ENCODE assay signal across 26 cellular contexts in genomic region chr3:22506871-22507270, GRCh38.
"Had no signal": no experiment of that assay in that cellular context is flagged by ENCODE, and none has a peak within 500 bp of the region (broad histone marks: within the 10 kb centered on the region; RNA-seq: fewer than 3 reads in every experiment).

No MANE protein-coding gene starts in this region.

- H3K36me3 ChIP-seq: pancreas, prostate gland, stomach, thyroid gland, transverse colon, upper lobe of left lung had no signal

- FAIRE-seq: pancreas, urothelium cell line had no signal

- H2AFZ ChIP-seq: hepatocyte had no signal

- H3K27me3 ChIP-seq: hepatocyte, pancreas, stomach, testis, thyroid gland, transverse colon, upper lobe of left lung had no signal

- H3K4me1 ChIP-seq: pancreas, prostate gland, stomach, testis, thyroid gland, transverse colon, upper lobe of left lung had no signal

- H3K4me2 ChIP-seq: hepatocyte had no signal

- DNase-seq: islet precursor cell; kidney glomerular epithelial cell; left cardiac atrium; naive thymus-derived CD8-positive, alpha-beta T cell; nucleus accumbens; pancreas; posterior cingulate gyrus; retina; right cardiac atrium; stimulated activated CD4-positive, alpha-beta T cell treated with anti-CD3 and anti-CD28 coated beads, Interleukin-12 subunit alpha, Interleukin-12 subunit beta, amount 100 ng/mL, for 4 hours; stimulated activated CD4-positive, alpha-beta T cell treated with anti-CD3 and anti-CD28 coated beads, Interleukin-15, amount 100 ng/mL, for 24 hours; stimulated activated CD4-positive, alpha-beta T cell treated with anti-CD3 and anti-CD28 coated beads, Interleukin-2, amount 100 ng/mL, for 24 hours; stimulated activated CD4-positive, alpha-beta T cell treated with anti-CD3 and anti-CD28 coated beads, Interleukin-4, amount 100 ng/mL, for 1 hour; stimulated activated naive B cell treated with anti-CD40 and anti-IgM and Interleukin-4, amounts not matched to agents 10 μg/mL and 1 μg/mL and 100 μg/mL, for 72 hours; stimulated activated naive CD8-positive, alpha-beta T cell treated with anti-CD3 and anti-CD28 coated beads, Interleukin-15, Interleukin-2, amounts not matched to agents 100 U/mL and 50 U/mL, for 24 hours; stomach; testis; thyroid gland; transverse colon had no signal

- H3K79me2 ChIP-seq: hepatocyte had no signal

- H3K9me3 ChIP-seq: pancreas, prostate gland, testis, thyroid gland, transverse colon, upper lobe of left lung had no signal

- H3K27ac ChIP-seq: hepatocyte, pancreas, prostate gland, skin epidermis, stomach, testis, thyroid gland, transverse colon, upper lobe of left lung had no signal

- H3K4me3 ChIP-seq: hepatocyte, pancreas, prostate gland, skin epidermis, stomach, testis, thyroid gland, transverse colon, upper lobe of left lung had no signal

- ATAC-seq: left cardiac atrium; left lobe of liver; naive thymus-derived CD8-positive, alpha-beta T cell; pancreas; right cardiac atrium; sciatic nerve; stimulated activated naive B cell treated with anti-CD40 and anti-IgM and Interleukin-4, amounts not matched to agents 10 μg/mL and 1 μg/mL and 100 μg/mL, for 72 hours; stimulated activated naive CD8-positive, alpha-beta T cell treated with anti-CD3 and anti-CD28 coated beads, Interleukin-15, Interleukin-2, amounts not matched to agents 100 U/mL and 50 U/mL, for 24 hours had no signal
